9 cellular contexts compared by ENCODE assay signal in genomic region chrX:130575831-130576404, GRCh38.
DNase-seq lines count a peak whose midpoint lies in the region; ATAC-seq and TF ChIP-seq lines count a peak whose summit lies in the region.
"Had no signal": no experiment of that assay in that cellular context is flagged by ENCODE, and none has a peak within 500 bp of the region (broad histone marks: within the 10 kb centered on the region; RNA-seq: fewer than 3 reads in every experiment).

No MANE protein-coding gene starts in this region.

- H3K9me2 ChIP-seq in Karpas-422 (replicated peaks; ENCODE audit: insufficient read depth, low read length) = no peaks in the 10 kb centered on the region

- peak; percentile 72 for ATAC-seq in GM21360 (IDR thresholded peaks at IDR 0.05; ENCODE audit: unreplicated experiment)
- ATAC-seq in activated CD4-positive, CD25-positive, alpha-beta regulatory T cell treated with anti-CD3 and anti-CD28 coated beads, Interleukin-2, amount 50 U/mL, for 24 hours = no peak
- ATAC-seq: CD8-positive, alpha-beta T cell had no signal

- no peak overlapping the region for H3K4me3 ChIP-seq in Karpas-422 (ENCODE audit: low read length)
- no peak overlapping the region for H3K4me3 ChIP-seq in retinal pigment epithelial cell (ENCODE audit: low read length)

- no peaks in the 10 kb centered on the region for H3K27me3 ChIP-seq in Karpas-422 (ENCODE audit: low read length)

- H3K9ac ChIP-seq in Karpas-422 (ENCODE audit: low read length) = no peak overlapping the region

- no peaks in the 10 kb centered on the region for H3K36me3 ChIP-seq in Karpas-422 (ENCODE audit: insufficient read depth, low read length)

- H3K4me2 ChIP-seq in Karpas-422 (ENCODE audit: low read depth, low read length, poor library complexity, severe bottlenecking) = no peak overlapping the region

- H4K20me1 ChIP-seq in Karpas-422 (ENCODE audit: insufficient read depth, low read depth, low read length) = no peaks in the 10 kb centered on the region

- DNase-seq in NCI-H2029 (lab: John Stamatoyannopoulos, UW) = peak; percentile 2
- DNase-seq in NCI-H2029 treated with DMSO at 0.1 percent for 48 hours (lab: John Stamatoyannopoulos, UW) = no peak
- DNase-seq in Karpas-422 = peak; percentile 77
- DNase-seq in activated CD4-positive, alpha-beta T cell treated with anti-CD3 and anti-CD28 coated beads, Interleukin-2, amount 50 U/mL, for 1 hour = peak; percentile 8
- DNase-seq in germinal center (ENCODE audit: low spot score) = peak; percentile 12
- DNase-seq in retinal pigment epithelial cell (ENCODE audit: low read depth) = no peak

- H2AFZ ChIP-seq in Karpas-422 (ENCODE audit: low read length) = no peak overlapping the region

- H3K9me3 ChIP-seq in Karpas-422 (ENCODE audit: low read length) = no peaks in the 10 kb centered on the region

- no peak overlapping the region for H3K27ac ChIP-seq in Karpas-422 (ENCODE audit: low read length)

- TF ChIP-seq CTCF in retinal pigment epithelial cell (conservative IDR thresholded peaks at IDR 0.05; ENCODE audit: low read depth, low read length) = peak; percentile 85

- H3K79me2 ChIP-seq in Karpas-422 (ENCODE audit: low read length) = no peaks in the 10 kb centered on the region

- no peaks in the 10 kb centered on the region for H3K4me1 ChIP-seq in Karpas-422 (ENCODE audit: low read length)

Comparison
In these comparisons a context has a peak if more than half of its experiments do, and no peak if none do; other contexts are left out.
1. DNase-seq: peak in NCI-H2029 (single experiment), Karpas-422 (single experiment), activated CD4-positive, alpha-beta T cell treated with anti-CD3 and anti-CD28 coated beads, Interleukin-2, amount 50 U/mL, for 1 hour (single experiment) and germinal center (single experiment); none in NCI-H2029 treated with DMSO at 0.1 percent for 48 hours (single experiment) and retinal pigment epithelial cell (single experiment).